15 cellular contexts compared by ENCODE assay signal in the genomic region with DNA sequence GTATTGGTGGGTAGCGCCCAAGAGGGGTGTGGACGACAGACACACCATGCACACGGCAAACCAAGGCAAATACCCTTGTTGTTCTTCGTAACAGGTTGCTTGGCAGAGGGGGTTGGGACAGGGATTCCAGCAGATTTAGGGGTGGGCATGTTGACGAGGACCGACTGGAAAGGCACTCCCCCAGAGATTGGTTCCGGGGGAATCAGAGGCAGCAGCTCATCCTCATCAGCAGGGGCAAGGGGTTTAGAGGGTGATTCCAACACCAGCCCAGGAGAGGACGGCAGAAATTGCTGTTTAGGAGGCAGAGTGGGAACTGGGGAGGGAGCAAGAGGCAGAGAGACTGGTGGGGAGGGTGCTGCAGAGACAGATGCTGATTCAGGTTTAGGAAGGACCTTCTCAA. TPM values are rescaled to one million over a fixed set of nuclear protein-coding genes. Genes with fewer than 3 reads are reported as not detected.
DNase-seq lines count a peak whose midpoint lies in the region; ATAC-seq, FAIRE-seq and TF ChIP-seq lines count a peak whose summit lies in the region.
"Had no signal": no experiment of that assay in that cellular context is flagged by ENCODE, and none has a peak within 500 bp of the region (broad histone marks: within the 10 kb centered on the region; RNA-seq: fewer than 3 reads in every experiment).

No MANE protein-coding gene starts in this region.

- H3K23me2 ChIP-seq in H1 (ENCODE audit: low read depth, low read length), result no peaks in the 10 kb centered on the region

- no peak overlapping the region for H2BK12ac ChIP-seq in H1 (ENCODE audit: low read depth, low read length)

- H3K23ac ChIP-seq in H1 (ENCODE audit: insufficient read length), result no peak overlapping the region

- H3K9me3 Mint-ChIP-seq in activated CD4-positive, alpha-beta memory T cell treated with anti-CD3 and anti-CD28 coated beads for 36 hours, result no peaks in the 10 kb centered on the region
- H3K9me3 Mint-ChIP-seq in activated CD4-positive, alpha-beta memory T cell treated with anti-CD3 and anti-CD28 coated beads, Interleukin-2, amount 10 ng/mL, durations not matched to agents 7 days and 5 days, result no peaks in the 10 kb centered on the region
- no peaks in the 10 kb centered on the region for H3K9me3 Mint-ChIP-seq in stimulated activated effector memory CD8-positive, alpha-beta T cell treated with anti-CD3 and anti-CD28 coated beads, Interleukin-12 subunit alpha, Interleukin-12 subunit beta, amount 100 ng/mL, for 72 hours

- H3K27me3 Mint-ChIP-seq in activated CD4-positive, alpha-beta memory T cell treated with anti-CD3 and anti-CD28 coated beads for 36 hours, result no peaks in the 10 kb centered on the region
- H3K27me3 Mint-ChIP-seq in activated CD4-positive, alpha-beta memory T cell treated with anti-CD3 and anti-CD28 coated beads, Interleukin-2, amount 10 ng/mL, durations not matched to agents 7 days and 5 days, result no peaks in the 10 kb centered on the region

- H4K91ac ChIP-seq in H1 (replicated peaks; ENCODE audit: insufficient read length, low read length), result no peak overlapping the region

- POLR2A ChIA-PET in activated CD4-positive, alpha-beta memory T cell treated with anti-CD3 and anti-CD28 coated beads for 36 hours (lab: Charles Lee), result interaction anchor here (0.8 to 1.3 kb wide), 3 partner anchors 10 to 31 kb away, joined by 3 to 4 read pairs (median 4); no protein-coding TSS in a partner anchor
- POLR2A ChIA-PET in activated CD4-positive, alpha-beta memory T cell treated with anti-CD3 and anti-CD28 coated beads, Interleukin-2, amount 10 ng/mL, durations not matched to agents 7 days and 5 days (lab: Charles Lee), result interaction anchor here (2.7 to 8.9 kb wide), 2 partner anchors 11 to 30 kb away, joined by 14 to 155 read pairs; a partner anchor contains a TSS
- POLR2A ChIA-PET in PC-9 (lab: Charles Lee; ENCODE audit: unreplicated experiment) (no interaction called here), H1 (lab: Charles Lee; ENCODE audit: partially characterized antibody) (interaction anchor here (1.0 to 52.4 kb wide), 7 partner anchors 17 to 82 kb away, joined by 3 to 1406 read pairs (median 5); a partner anchor contains a TSS)

- TF ChIP-seq EP300 in H1 (IDR thresholded peaks at IDR 0.05; ENCODE audit: borderline replicate concordance in 1 of 2, low read depth in 2 of 2, low read length in 2 of 2) (no peak), stomach (IDR thresholded peaks at IDR 0.05) (no peak)

- no peak overlapping the region for H3K56ac ChIP-seq in H1 (replicated peaks; ENCODE audit: insufficient read length, low read depth, low read length)

- no peak overlapping the region for H3K9ac ChIP-seq in H1 (replicated peaks in 1 of 4; ENCODE audit: extremely low read depth in 1 of 4, low read depth in 3 of 4, low read length in 3 of 4)

- no peak overlapping the region for H3K4ac ChIP-seq in H1 (replicated peaks; ENCODE audit: insufficient read length, low read depth, low read length)

- H2BK20ac ChIP-seq in H1 (ENCODE audit: low read length), result no peak overlapping the region

- no peaks in the 10 kb centered on the region for H3K9me2 ChIP-seq in PC-9 (ENCODE audit: insufficient read depth)

- peak overlapping the region; percentile 68; the same call in 1 of the 2 replicates for H2BK5ac ChIP-seq in H1 (ENCODE audit: low read depth, low read length)

- BruUV-seq in PC-9 (replicated peaks; lab: Mats Ljungman, UMichigan), result no TSS peak

- no peak for FAIRE-seq in H1 (lab: Jason Lieb, UNC)

- peaks cover 86% of the 10 kb centered on the region for H4K20me1 ChIP-seq in PC-9 (ENCODE audit: insufficient read depth)
- peaks cover 23 to 34% of the 10 kb centered on the region in 2 experiments for H4K20me1 ChIP-seq in H1 (replicated peaks in 1 of 2; ENCODE audit: control insufficient read depth in 1 of 2, insufficient read depth in 2 of 2, low read length in 2 of 2)

- no peak; a peak in 1 of 3 replicates for TF ChIP-seq POLR2A in H1 (IDR thresholded peaks at IDR 0.05; ENCODE audit: control extremely low read depth in 1 of 2, low read depth in 2 of 2, low read length in 2 of 2)
- no peak for TF ChIP-seq POLR2A in stomach (IDR thresholded peaks at IDR 0.05)

- H3K27ac ChIP-seq in PC-9, result peak overlapping the region; percentile 13; the same call in 1 of the 2 replicates
- no peak overlapping the region for H3K27ac ChIP-seq in H1 (ENCODE audit: low read depth, low read length)
- H3K27ac ChIP-seq in stomach, result no peak overlapping the region
- H3K27ac ChIP-seq: colonic mucosa, hepatocyte, left lung, suprapubic skin had no signal

- no peak overlapping the region for H3K18ac ChIP-seq in H1 (ENCODE audit: extremely low read depth, low read length)

- peaks cover 78% of the 10 kb centered on the region for H3K36me3 Mint-ChIP-seq in activated CD4-positive, alpha-beta memory T cell treated with anti-CD3 and anti-CD28 coated beads for 36 hours
- H3K36me3 Mint-ChIP-seq in activated CD4-positive, alpha-beta memory T cell treated with anti-CD3 and anti-CD28 coated beads, Interleukin-2, amount 10 ng/mL, durations not matched to agents 7 days and 5 days (ENCODE audit: low read depth), result peaks cover 80% of the 10 kb centered on the region
- H3K36me3 Mint-ChIP-seq in stimulated activated effector memory CD8-positive, alpha-beta T cell treated with anti-CD3 and anti-CD28 coated beads, Interleukin-12 subunit alpha, Interleukin-12 subunit beta, amount 100 ng/mL, for 72 hours, result peaks cover 92% of the 10 kb centered on the region

- TF ChIP-seq CTCF in PC-9 (conservative IDR thresholded peaks at IDR 0.05), result no peak
- no peak for TF ChIP-seq CTCF in H1 (IDR thresholded peaks at IDR 0.05; ENCODE audit: control extremely low read depth in 1 of 3, insufficient read depth in 1 of 3, low read depth in 1 of 3, low read length in 3 of 3)
- TF ChIP-seq CTCF in stomach (IDR thresholded peaks at IDR 0.05), result no peak

- H3K4me2 ChIP-seq in PC-9 (no peak overlapping the region), H1 (ENCODE audit: insufficient read depth in 1 of 2, low read depth in 2 of 2, low read length in 2 of 2) (no peak overlapping the region)
- H3K4me2 ChIP-seq: hepatocyte had no signal

- no peak for DNase-seq in activated CD4-positive, alpha-beta memory T cell treated with anti-CD3 and anti-CD28 coated beads for 36 hours
- DNase-seq in activated CD4-positive, alpha-beta memory T cell treated with anti-CD3 and anti-CD28 coated beads, Interleukin-2, amount 10 ng/mL, durations not matched to agents 7 days and 5 days, result no peak
- DNase-seq in PC-9 (no peak), H1 (ENCODE audit: low read depth in 1 of 2, low spot score in 2 of 2) (no peak), stomach (no peak), HPDE6-E6E7 (ENCODE audit: extremely low spot score) (no peak)
- DNase-seq in stimulated activated effector memory CD8-positive, alpha-beta T cell treated with anti-CD3 and anti-CD28 coated beads, Interleukin-12 subunit alpha, Interleukin-12 subunit beta, amount 100 ng/mL, for 72 hours (ENCODE audit: low spot score in 2 of 2), result no peak
- DNase-seq: ACHN, colonic mucosa, NCI-H510A treated with DMSO at 0.1 percent for 48 hours had no signal

- no peak for TF ChIP-seq RAD21 in H1 (IDR thresholded peaks at IDR 0.05 in 1 of 2, conservative IDR thresholded peaks at IDR 0.05 in 1 of 2; ENCODE audit: low read depth in 2 of 2, low read length in 2 of 2)

- H2AFZ ChIP-seq in PC-9, result no peak overlapping the region
- H2AFZ ChIP-seq in H1 (ENCODE audit: low read length), result no peak overlapping the region
- H2AFZ ChIP-seq: hepatocyte had no signal

- H3K9me3 ChIP-seq in PC-9 (ENCODE audit: insufficient read depth, low read depth) (no peaks in the 10 kb centered on the region), H1 (ENCODE audit: insufficient read depth in 2 of 2, low read depth in 1 of 2, low read length in 1 of 2) (no peaks in the 10 kb centered on the region), stomach (no peaks in the 10 kb centered on the region)
- H3K9me3 ChIP-seq: colonic mucosa, left lung, suprapubic skin had no signal

- H3K27me3 ChIP-seq in PC-9 (ENCODE audit: insufficient read depth, low read depth) (no peaks in the 10 kb centered on the region), H1 (replicated peaks in 1 of 4; ENCODE audit: control insufficient read depth in 3 of 4, extremely low read depth in 1 of 4, insufficient read depth in 3 of 4, low read length in 3 of 4) (no peaks in the 10 kb centered on the region), stomach (no peaks in the 10 kb centered on the region)
- H3K27me3 ChIP-seq: colonic mucosa, hepatocyte, left lung, suprapubic skin had no signal

- no peak overlapping the region for H3K4me3 Mint-ChIP-seq in activated CD4-positive, alpha-beta memory T cell treated with anti-CD3 and anti-CD28 coated beads for 36 hours
- no peak overlapping the region for H3K4me3 Mint-ChIP-seq in activated CD4-positive, alpha-beta memory T cell treated with anti-CD3 and anti-CD28 coated beads, Interleukin-2, amount 10 ng/mL, durations not matched to agents 7 days and 5 days
- peak overlapping the region; percentile 24 for H3K4me3 Mint-ChIP-seq in stimulated activated effector memory CD8-positive, alpha-beta T cell treated with anti-CD3 and anti-CD28 coated beads, Interleukin-12 subunit alpha, Interleukin-12 subunit beta, amount 100 ng/mL, for 72 hours

- H3K4me1 ChIP-seq in PC-9 (replicated peaks; ENCODE audit: insufficient read depth) (peaks cover 25% of the 10 kb centered on the region), H1 (replicated peaks in 1 of 4; ENCODE audit: control insufficient read depth in 3 of 4, insufficient read depth in 4 of 4, low read length in 3 of 4) (peaks cover 7 to 16% (median 11%) of the 10 kb centered on the region in 4 experiments), stomach (peaks cover 36 to 57% (median 51%) of the 10 kb centered on the region in 4 donors)
- H3K4me1 ChIP-seq: colonic mucosa had no signal

- intact Hi-C loops in activated CD4-positive, alpha-beta memory T cell treated with anti-CD3 and anti-CD28 coated beads for 36 hours (cut with micrococcal nuclease), result no loop called here
- intact Hi-C loops in PC-9 (cut with micrococcal nuclease; ENCODE audit: unreplicated experiment) (no loop called here), stomach (cut with DNase I; ENCODE audit: low total_unique reads) (no loop called here)

- no peak overlapping the region for H2BK120ac ChIP-seq in H1 (replicated peaks; ENCODE audit: low read depth, low read length)

- H2AK5ac ChIP-seq in H1 (ENCODE audit: low read depth, low read length), result no peak overlapping the region

- H3K4me3 ChIP-seq in PC-9 (no peak overlapping the region), H1 (ENCODE audit: extremely low read depth in 1 of 4, insufficient read depth in 2 of 4, low read depth in 3 of 4, low read length in 4 of 4) (no peak overlapping the region), stomach (no peak overlapping the region)
- H3K4me3 ChIP-seq: colonic mucosa, hepatocyte, left lung, suprapubic skin had no signal

- CTCF ChIA-PET in activated CD4-positive, alpha-beta memory T cell treated with anti-CD3 and anti-CD28 coated beads for 36 hours (lab: Charles Lee), result no interaction called here
- CTCF ChIA-PET in activated CD4-positive, alpha-beta memory T cell treated with anti-CD3 and anti-CD28 coated beads, Interleukin-2, amount 10 ng/mL, durations not matched to agents 7 days and 5 days (lab: Charles Lee), result interaction anchor here (0.5 kb wide), 1 partner anchor 39 kb away, joined by 3 read pairs; no protein-coding TSS in a partner anchor
- CTCF ChIA-PET in PC-9 (lab: Charles Lee) (no interaction called here), H1 (lab: Charles Lee; ENCODE audit: partially characterized antibody) (interaction anchor here (1.7 to 2.5 kb wide), 2 partner anchors 9 to 80 kb away, joined by 4 to 10 read pairs; no protein-coding TSS in a partner anchor)

- H3K14ac ChIP-seq in H1 (ENCODE audit: insufficient read length), result no peak overlapping the region

- 91% methylated on average over 8 of the region's 8 CpGs; no CpG with 5 or more reads in 1 of the 2 experiments for WGBS in H1 (ENCODE audit: extremely low coverage in 1 of 2, insufficient coverage in 1 of 2, insufficient read length in 1 of 2, insufficient replicate concordance in 2 of 2, low coverage in 1 of 2, low lambda C conversion rate in 2 of 2, missing lambda C conversion rate in 1 of 2), 2 experiments
- whole genome bisulfite sequencing in stomach, 5 donors, result 67 to 76% (median 72%) methylated on average over 8 of the region's 8 CpGs

- H3K79me2 ChIP-seq in PC-9 (ENCODE audit: low read depth), result peaks cover 55% of the 10 kb centered on the region
- H3K79me2 ChIP-seq in H1 (ENCODE audit: control insufficient read depth in 1 of 2, insufficient read depth in 2 of 2, low read length in 2 of 2), result peaks cover 16 to 48% of the 10 kb centered on the region in 2 experiments

- peaks cover 74% of the 10 kb centered on the region for H3K36me3 ChIP-seq in PC-9 (ENCODE audit: low read depth)
- H3K36me3 ChIP-seq in H1 (ENCODE audit: control insufficient read depth in 2 of 4, insufficient read depth in 4 of 4, low read length in 3 of 4), result peaks cover 26 to 78% (median 55%) of the 10 kb centered on the region in 4 experiments
- H3K36me3 ChIP-seq in stomach, result peaks cover 42 to 98% (median 92%) of the 10 kb centered on the region in 4 donors

- peak overlapping the region; percentile 48 for H3K27ac Mint-ChIP-seq in activated CD4-positive, alpha-beta memory T cell treated with anti-CD3 and anti-CD28 coated beads for 36 hours
- no peak overlapping the region for H3K27ac Mint-ChIP-seq in activated CD4-positive, alpha-beta memory T cell treated with anti-CD3 and anti-CD28 coated beads, Interleukin-2, amount 10 ng/mL, durations not matched to agents 7 days and 5 days
- H3K27ac Mint-ChIP-seq in stimulated activated effector memory CD8-positive, alpha-beta T cell treated with anti-CD3 and anti-CD28 coated beads, Interleukin-12 subunit alpha, Interleukin-12 subunit beta, amount 100 ng/mL, for 72 hours, result peak overlapping the region; percentile 94

- no peak overlapping the region for H4K8ac ChIP-seq in H1 (ENCODE audit: extremely low read depth, insufficient read depth, low read length)

- H4K5ac ChIP-seq in H1 (ENCODE audit: insufficient read length, low read depth, low read length), result no peak overlapping the region

- peaks cover 44% of the 10 kb centered on the region for H3K4me1 Mint-ChIP-seq in activated CD4-positive, alpha-beta memory T cell treated with anti-CD3 and anti-CD28 coated beads for 36 hours (ENCODE audit: low read depth)
- peaks cover 42% of the 10 kb centered on the region for H3K4me1 Mint-ChIP-seq in activated CD4-positive, alpha-beta memory T cell treated with anti-CD3 and anti-CD28 coated beads, Interleukin-2, amount 10 ng/mL, durations not matched to agents 7 days and 5 days
- H3K4me1 Mint-ChIP-seq in stimulated activated effector memory CD8-positive, alpha-beta T cell treated with anti-CD3 and anti-CD28 coated beads, Interleukin-12 subunit alpha, Interleukin-12 subunit beta, amount 100 ng/mL, for 72 hours, result peaks cover 44% of the 10 kb centered on the region

- H2BK15ac ChIP-seq in H1 (ENCODE audit: low read length), result no peak overlapping the region

- no peak for ATAC-seq in stimulated activated effector memory CD8-positive, alpha-beta T cell treated with anti-CD3 and anti-CD28 coated beads, Interleukin-12 subunit alpha, Interleukin-12 subunit beta, amount 100 ng/mL, for 72 hours
- ATAC-seq in HG02981 (IDR thresholded peaks at IDR 0.05; ENCODE audit: unreplicated experiment), result no peak
- ATAC-seq: left lung had no signal

- H3F3A ChIP-seq in PC-9 (ENCODE audit: insufficient read depth, low read depth), result peaks cover 86% of the 10 kb centered on the region

- H3K79me1 ChIP-seq in H1 (ENCODE audit: low read depth, low read length), result peaks cover 21% of the 10 kb centered on the region

RNA-seq across cellular contexts. Expression of a gene that starts 9.3 kb away (rescaled TPM):
- 1,000 to 10,000 TPM; 1,098 to 1,103 TPM for total RNA-seq in activated CD4-positive, alpha-beta memory T cell treated with anti-CD3 and anti-CD28 coated beads for 36 hours
- 100 to 1,000 TPM; 826 to 860 TPM for total RNA-seq in activated CD4-positive, alpha-beta memory T cell treated with anti-CD3 and anti-CD28 coated beads, Interleukin-2, amount 10 ng/mL, durations not matched to agents 7 days and 5 days
- 812 and 1,035 TPM in 2 replicates for total RNA-seq in PC-9 (2021)
- total RNA-seq in H1 (2021; fragmentation: NEBNext Ultra II Directional; extraction: Animal tissue kit (Norgen Biotek cat#: 25700)), result 1,027 and 1,063 TPM in 2 replicates
- polyA plus RNA-seq in H1 (2011; rRNA removed), result 225 and 511 TPM in 2 replicates
- polyA plus RNA-seq in H1 (2011; cell fraction: cytosol; rRNA removed), result 1,076 TPM
- polyA plus RNA-seq in H1 (2011; cell fraction: nucleus; rRNA removed), result 299 TPM
- polyA plus RNA-seq in H1 (2012, experiment 1 of 2), result 1,882 to 2,192 TPM (median 1,951 TPM) in 4 replicates
- 616 TPM for polyA plus RNA-seq in H1 (2012, experiment 2 of 2)
- 1,593 TPM for polyA plus RNA-seq in H1 (2013, experiment 1 of 2)
- polyA plus RNA-seq in H1 (2013, experiment 2 of 2), result 1,694 TPM
- 244 and 284 TPM in 2 replicates for polyA minus RNA-seq in H1 (2011; rRNA and poly(A)+ RNA removed)
- polyA minus RNA-seq in H1 (2011; cell fraction: cytosol; rRNA and poly(A)+ RNA removed), result 172 TPM
- 249 TPM for polyA minus RNA-seq in H1 (2011; cell fraction: nucleus; rRNA and poly(A)+ RNA removed)
- 1,000 to 10,000 TPM in 2 of 5 donors, 100 to 1,000 TPM in 3; 366 to 1,322 (median 558) TPM for total RNA-seq in stomach
- polyA plus RNA-seq in stomach, result 1,000 to 10,000 TPM; 1,626 to 2,450 (median 1,999) TPM

RNA-seq across cellular contexts. Expression of a gene that starts 27.7 kb away (rescaled TPM):
- total RNA-seq in activated CD4-positive, alpha-beta memory T cell treated with anti-CD3 and anti-CD28 coated beads for 36 hours, result 100 to 1,000 TPM; 355 to 356 TPM
- total RNA-seq in activated CD4-positive, alpha-beta memory T cell treated with anti-CD3 and anti-CD28 coated beads, Interleukin-2, amount 10 ng/mL, durations not matched to agents 7 days and 5 days, result 100 to 1,000 TPM; 240 to 241 TPM
- total RNA-seq in PC-9 (2021), result 227 and 322 TPM in 2 replicates
- total RNA-seq in H1 (2021; fragmentation: NEBNext Ultra II Directional; extraction: Animal tissue kit (Norgen Biotek cat#: 25700)), result 453 and 464 TPM in 2 replicates
- polyA plus RNA-seq in H1 (2011; rRNA removed), result 62.2 and 111 TPM in 2 replicates
- 114 TPM for polyA plus RNA-seq in H1 (2011; cell fraction: cytosol; rRNA removed)
- polyA plus RNA-seq in H1 (2011; cell fraction: nucleus; rRNA removed), result 72.5 TPM
- polyA plus RNA-seq in H1 (2012, experiment 1 of 2), result 209 to 368 TPM (median 231 TPM) in 4 replicates
- 91.5 TPM for polyA plus RNA-seq in H1 (2012, experiment 2 of 2)
- 399 TPM for polyA plus RNA-seq in H1 (2013, experiment 1 of 2)
- 418 TPM for polyA plus RNA-seq in H1 (2013, experiment 2 of 2)
- 47.3 and 67.3 TPM in 2 replicates for polyA minus RNA-seq in H1 (2011; rRNA and poly(A)+ RNA removed)
- 138 TPM for polyA minus RNA-seq in H1 (2011; cell fraction: cytosol; rRNA and poly(A)+ RNA removed)
- 56.6 TPM for polyA minus RNA-seq in H1 (2011; cell fraction: nucleus; rRNA and poly(A)+ RNA removed)
- 100 to 1,000 TPM in 1 of 5 donors, 10 to 100 TPM in 4; 43.3 to 120 (median 78.8) TPM for total RNA-seq in stomach
- 100 to 1,000 TPM in 2 of 3 donors, 10 to 100 TPM in 1; 97.7 to 145 (median 113) TPM for polyA plus RNA-seq in stomach

RNA-seq across cellular contexts. Expression of a gene that starts 36.3 kb away (rescaled TPM):
- total RNA-seq in activated CD4-positive, alpha-beta memory T cell treated with anti-CD3 and anti-CD28 coated beads for 36 hours, result 10 to 100 TPM; 74.5 to 75.3 TPM
- total RNA-seq in activated CD4-positive, alpha-beta memory T cell treated with anti-CD3 and anti-CD28 coated beads, Interleukin-2, amount 10 ng/mL, durations not matched to agents 7 days and 5 days, result 10 to 100 TPM; 45.0 to 46.2 TPM
- total RNA-seq in PC-9 (2021), result 27.2 and 35.8 TPM in 2 replicates
- 52.4 and 57.9 TPM in 2 replicates for total RNA-seq in H1 (2021; fragmentation: NEBNext Ultra II Directional; extraction: Animal tissue kit (Norgen Biotek cat#: 25700))
- 38.6 and 61.9 TPM in 2 replicates for polyA plus RNA-seq in H1 (2011; rRNA removed)
- polyA plus RNA-seq in H1 (2011; cell fraction: cytosol; rRNA removed), result 52.7 TPM
- 17.3 TPM for polyA plus RNA-seq in H1 (2011; cell fraction: nucleus; rRNA removed)
- 42.6 to 56.6 TPM (median 47.7 TPM) in 4 replicates for polyA plus RNA-seq in H1 (2012, experiment 1 of 2)
- polyA plus RNA-seq in H1 (2012, experiment 2 of 2), result 14.2 TPM
- 52.6 TPM for polyA plus RNA-seq in H1 (2013, experiment 1 of 2)
- polyA plus RNA-seq in H1 (2013, experiment 2 of 2), result 53.4 TPM
- polyA minus RNA-seq in H1 (2011; rRNA and poly(A)+ RNA removed), result 50.7 and 84.2 TPM in 2 replicates
- polyA minus RNA-seq in H1 (2011; cell fraction: cytosol; rRNA and poly(A)+ RNA removed), result 28.2 TPM
- polyA minus RNA-seq in H1 (2011; cell fraction: nucleus; rRNA and poly(A)+ RNA removed), result 54.4 TPM
- 10 to 100 TPM in 3 of 5 donors, 1 to 10 TPM in 1, not detected in 1; 5.2 to 45.5 (median 16.8) TPM for total RNA-seq in stomach
- 1 to 10 TPM; 4.3 to 5.7 (median 5.0) TPM for polyA plus RNA-seq in stomach

RNA-seq across cellular contexts. Expression of a gene that starts 47.3 kb away (rescaled TPM):
- 1 to 10 TPM; 2.6 to 4.1 TPM for total RNA-seq in activated CD4-positive, alpha-beta memory T cell treated with anti-CD3 and anti-CD28 coated beads for 36 hours
- total RNA-seq in activated CD4-positive, alpha-beta memory T cell treated with anti-CD3 and anti-CD28 coated beads, Interleukin-2, amount 10 ng/mL, durations not matched to agents 7 days and 5 days, result 1 to 10 TPM; 2.0 to 2.2 TPM
- 2.1 and 2.2 TPM in 2 replicates for total RNA-seq in PC-9 (2021)
- total RNA-seq in H1 (2021; fragmentation: NEBNext Ultra II Directional; extraction: Animal tissue kit (Norgen Biotek cat#: 25700)), result 4.2 and 4.9 TPM in 2 replicates
- 2.2 and 4.1 TPM in 2 replicates for polyA plus RNA-seq in H1 (2011; rRNA removed)
- 4.7 TPM for polyA plus RNA-seq in H1 (2011; cell fraction: cytosol; rRNA removed)
- polyA plus RNA-seq in H1 (2011; cell fraction: nucleus; rRNA removed), result 2.5 TPM
- 4.0 to 6.3 TPM (median 4.3 TPM) in 4 replicates for polyA plus RNA-seq in H1 (2012, experiment 1 of 2)
- 1.0 TPM for polyA plus RNA-seq in H1 (2012, experiment 2 of 2)
- polyA plus RNA-seq in H1 (2013, experiment 1 of 2), result 5.2 TPM
- polyA plus RNA-seq in H1 (2013, experiment 2 of 2), result 4.0 TPM
- polyA minus RNA-seq in H1 (2011; rRNA and poly(A)+ RNA removed), result 4.4 and 8.1 TPM in 2 replicates
- 2.3 TPM for polyA minus RNA-seq in H1 (2011; cell fraction: cytosol; rRNA and poly(A)+ RNA removed)
- polyA minus RNA-seq in H1 (2011; cell fraction: nucleus; rRNA and poly(A)+ RNA removed), result 2.2 TPM
- total RNA-seq in stomach, result 1 to 10 TPM in 4 of 5 donors, not detected in 1; 4.4 to 8.0 (median 6.2) TPM
- 10 to 100 TPM in 1 of 3 donors, 1 to 10 TPM in 2; 4.9 to 11.3 (median 5.4) TPM for polyA plus RNA-seq in stomach
- total RNA-seq: skeletal muscle tissue had no signal

Comparison
In these comparisons a context has a peak if more than half of its experiments do, and no peak if none do; other contexts are left out.
1. CTCF ChIA-PET loops: an anchor here in activated CD4-positive, alpha-beta memory T cell treated with anti-CD3 and anti-CD28 coated beads, Interleukin-2, amount 10 ng/mL, durations not matched to agents 7 days and 5 days (0.5 kb wide) and H1 (1.7 to 2.5 kb wide); none called in activated CD4-positive, alpha-beta memory T cell treated with anti-CD3 and anti-CD28 coated beads for 36 hours and PC-9.